8 cellular contexts compared by ENCODE assay signal in genomic region chr9:120877276-120878034, GRCh38.
DNase-seq lines count a peak whose midpoint lies in the region; ATAC-seq and TF ChIP-seq lines count a peak whose summit lies in the region.

No MANE protein-coding gene starts in this region.

- peaks cover 65% of the 10 kb centered on the region for H3K4me1 ChIP-seq in effector memory CD4-positive, alpha-beta T cell (ENCODE audit: control insufficient read depth, insufficient read depth, low read length, poor library complexity, severe bottlenecking)

- TF ChIP-seq POLR2A in GM18951 (IDR thresholded peaks at IDR 0.05; ENCODE audit: extremely low read depth, insufficient read depth, insufficient read length) = peak; percentile 70

- peaks cover 14% of the 10 kb centered on the region for H3K36me3 ChIP-seq in effector memory CD4-positive, alpha-beta T cell (ENCODE audit: control insufficient read depth, insufficient read depth, low read length)

- peak; percentile 37 for ATAC-seq in HG03159 (IDR thresholded peaks at IDR 0.05; ENCODE audit: unreplicated experiment)

- no peaks in the 10 kb centered on the region for H3K27me3 ChIP-seq in effector memory CD4-positive, alpha-beta T cell (replicated peaks; ENCODE audit: control insufficient read depth, insufficient read depth, low read length, poor library complexity, severe bottlenecking)

- DNase-seq in AG20443 (ENCODE audit: low spot score) (peak; percentile 83), NCI-H510A (lab: John Stamatoyannopoulos, UW) (peak; percentile 75), medulla oblongata (ENCODE audit: extremely low spot score) (peak; percentile 62)
- peak; percentile 61 for DNase-seq in activated CD4-positive, alpha-beta T cell treated with anti-CD3 and anti-CD28 coated beads, Interleukin-2, amount 50 U/mL, for 1 hour
- DNase-seq in effector memory CD4-positive, alpha-beta T cell = peak; percentile 42 to 56 (median 47)
- DNase-seq in stimulated activated CD8-positive, alpha-beta memory T cell treated with anti-CD3 and anti-CD28 coated beads, Interleukin-7, amount 100 ng/mL, for 48 hours (ENCODE audit: extremely low read depth in 1 of 2, low read depth in 1 of 2) = peak; percentile 62 to 66

- H3K9me3 ChIP-seq in effector memory CD4-positive, alpha-beta T cell (ENCODE audit: control insufficient read depth, low read length) = no peaks in the 10 kb centered on the region

- H3K4me3 ChIP-seq in effector memory CD4-positive, alpha-beta T cell (ENCODE audit: insufficient read depth, low read depth, low read length, poor library complexity, severe bottlenecking) = peak overlapping the region; percentile 68

- in situ Hi-C loops in GM18951 (cut with MboI; ENCODE audit: low sequenced_read_pairs, unreplicated experiment) = no loop called here

- H3K27ac ChIP-seq in effector memory CD4-positive, alpha-beta T cell (ENCODE audit: insufficient read depth, low read length, poor library complexity, severe bottlenecking) = peak overlapping the region; percentile 92

Comparison
In these comparisons a context has a peak if more than half of its experiments do, and no peak if none do; other contexts are left out.
1. Peak in every context shown above with its lines: DNase-seq, ATAC-seq, H3K4me3 ChIP-seq and H3K27ac ChIP-seq.